ENCODE assay signal across 23 cellular contexts in genomic region chr1:180451504-180451903, GRCh38. TPM values are rescaled to one million over a fixed set of nuclear protein-coding genes. Genes with fewer than 3 reads are reported as not detected.
DNase-seq lines count a peak whose midpoint lies in the region; ATAC-seq, FAIRE-seq and TF ChIP-seq lines count a peak whose summit lies in the region.
"Had no signal": no experiment of that assay in that cellular context is flagged by ENCODE, and none has a peak within 500 bp of the region (broad histone marks: within the 10 kb centered on the region; RNA-seq: fewer than 3 reads in every experiment).

No MANE protein-coding gene starts in this region.

- no peak overlapping the region for H3K4me3 ChIP-seq in HEK293 (ENCODE audit: low read depth, low read length)
- H3K4me3 ChIP-seq: BLaER1, GM23248, MG63 had no signal

- H3K36me3 ChIP-seq in HEK293 (ENCODE audit: control insufficient read depth in 2 of 2, insufficient read depth in 1 of 2, low read length in 2 of 2), result no peaks in the 10 kb centered on the region

- TF ChIP-seq CTCF in HEK293 (tag by site-specific recombination; IDR thresholded peaks at IDR 0.05), result no peak

- H3K9me3 ChIP-seq in HEK293 (ENCODE audit: control insufficient read depth, insufficient read depth, low read depth, low read length), result no peaks in the 10 kb centered on the region

- no peak for TF ChIP-seq POLR2A in GM12891 (IDR thresholded peaks at IDR 0.05; ENCODE audit: low read depth, low read length)

- peak; percentile 61 for ATAC-seq in stimulated activated naive CD8-positive, alpha-beta T cell treated with anti-CD3 and anti-CD28 coated beads, Interleukin-15, Interleukin-2, amounts not matched to agents 100 U/mL and 50 U/mL, for 24 hours
- ATAC-seq in HG02678 (IDR thresholded peaks at IDR 0.05; ENCODE audit: unreplicated experiment) (no peak), HG03439 (IDR thresholded peaks at IDR 0.05; ENCODE audit: unreplicated experiment) (no peak)
- ATAC-seq: Panc1, SK-N-SH treated with all-trans-retinoic acid at 6 μM for 48 hours had no signal

- H3K27ac ChIP-seq in HEK293 (ENCODE audit: extremely low read depth, low read depth, low read length), result no peak overlapping the region
- H3K27ac ChIP-seq: BLaER1, GM23248 had no signal

- DNase-seq in GM12891 (ENCODE audit: insufficient read length, low spot score) (no peak), activated gamma-delta T cell (lab: John Stamatoyannopoulos, UW) (no peak)
- no peak for DNase-seq in stimulated activated naive CD8-positive, alpha-beta T cell treated with anti-CD3 and anti-CD28 coated beads, Interleukin-15, Interleukin-2, amounts not matched to agents 100 U/mL and 50 U/mL, for 24 hours
- DNase-seq: ACHN; CD4-positive, alpha-beta T cell; COR-L47; DMS153; GM23248; H9; MG63; NCI-H1092 treated with DMSO at 0.1 percent for 48 hours; NCI-H1436 treated with DMSO at 0.1 percent for 48 hours; NCI-H2029; NCI-H2227 treated with DMSO at 0.1 percent for 48 hours; NCI-H510A; NK-92 treated with Interleukin-12 subunit alpha and Interleukin-12 subunit beta, amount 100 ng/mL, for 24 hours had no signal

- POLR2A ChIA-PET in HEK293 (lab: Yijun Ruan, JAX), result no interaction called here

- H3K4me1 ChIP-seq in HEK293 (ENCODE audit: control insufficient read depth, insufficient read depth, low read length), result no peaks in the 10 kb centered on the region
- H3K4me1 ChIP-seq: BLaER1 had no signal

- CTCF ChIA-PET in HEK293 (lab: Yijun Ruan, JAX), result interaction anchor here (0.6 to 0.7 kb wide), 2 partner anchors 16 to 32 kb away, joined by 3 to 5 read pairs; no protein-coding TSS in a partner anchor

- FAIRE-seq in GM12891 (lab: Jason Lieb, UNC) (peak; percentile 16), TTC549 (lab: Jason Lieb, UNC) (peak; percentile 63)

TF ChIP-seq in GM12891, 5 proteins besides CTCF, POLR2A, EP300 and RAD21:
- no peak for TF ChIP-seq POLR2AphosphoS5 (IDR thresholded peaks at IDR 0.05; ENCODE audit: low read depth, low read length)
- TF ChIP-seq SPI1 (IDR thresholded peaks at IDR 0.05; ENCODE audit: low read depth, low read length), result no peak
- no peak for TF ChIP-seq PAX5 (IDR thresholded peaks at IDR 0.05; ENCODE audit: insufficient read depth, low read length, severe bottlenecking)
- no peak for TF ChIP-seq TAF1 (IDR thresholded peaks at IDR 0.05; ENCODE audit: low read depth, low read length)
- TF ChIP-seq POU2F2 (IDR thresholded peaks at IDR 0.05; ENCODE audit: low read depth, low read length), result no peak

TF ChIP-seq in HEK293, 187 proteins besides CTCF, POLR2A, EP300 and RAD21:
- TF ChIP-seq PATZ1 (tag by site-specific recombination; IDR thresholded peaks at IDR 0.05), result no peak
- TF ChIP-seq ZNF785 (tag by site-specific recombination; IDR thresholded peaks at IDR 0.05), result no peak
- no peak for TF ChIP-seq ZIC2 (tag by site-specific recombination; IDR thresholded peaks at IDR 0.05)
- TF ChIP-seq ZNF548 (tag by site-specific recombination; IDR thresholded peaks at IDR 0.05), result no peak
- 0 out of 2 replicates have a peak, but pooled peaks have one; percentile 39 for TF ChIP-seq ZNF146 (tag by site-specific recombination; IDR thresholded peaks at IDR 0.05)

RNA-seq across cellular contexts. Expression of gene ACBD6, which starts 50.9 kb away (rescaled TPM):
- 58.9 TPM for polyA plus RNA-seq in GM12891 (2012; ENCODE audit: low read depth, missing spikeins)
